In genomic region chr22:49039625-49040024, GRCh38 we compare ENCODE assay signal across 17 cellular contexts.
DNase-seq lines count a peak whose midpoint lies in the region; ATAC-seq, FAIRE-seq and TF ChIP-seq lines count a peak whose summit lies in the region.
"Had no signal": no experiment of that assay in that cellular context is flagged by ENCODE, and none has a peak within 500 bp of the region (broad histone marks: within the 10 kb centered on the region; RNA-seq: fewer than 3 reads in every experiment).

No MANE protein-coding gene starts in this region.

- H2BK12ac ChIP-seq in neuronal stem cell (ENCODE audit: low read length) = peak overlapping the region; percentile 34

- CTCF ChIA-PET in HepG2 (lab: Yijun Ruan, JAX; ENCODE audit: low intra/inter-chr PET ratio, low total read pairs) = no interaction called here

- H3K27me3 ChIP-seq in RWPE2 (ENCODE audit: insufficient read depth, poor library complexity, severe bottlenecking) = no peaks in the 10 kb centered on the region
- peaks cover 4 to 52% of the 10 kb centered on the region in 2 experiments for H3K27me3 ChIP-seq in HepG2 (ENCODE audit: control insufficient read depth in 1 of 2, insufficient read depth in 2 of 2, low read length in 2 of 2)
- no peaks in the 10 kb centered on the region for H3K27me3 ChIP-seq in neuronal stem cell (ENCODE audit: control insufficient read depth in 3 of 3, insufficient read depth in 3 of 3, low read depth in 1 of 3, low read length in 3 of 3)
- no peaks in the 10 kb centered on the region for H3K27me3 ChIP-seq in GM23338 (ENCODE audit: insufficient read depth)
- H3K27me3 ChIP-seq: BE2C had no signal

- DNase-seq in Ammon's horn (ENCODE audit: low spot score) (peak; percentile 31), RWPE2 (ENCODE audit: low spot score) (peak; percentile 17), HepG2 (ENCODE audit: low spot score) (peak; percentile 31), neuronal stem cell (ENCODE audit: low spot score) (no peak), GM23338 (ENCODE audit: low spot score) (no peak)
- no peak for DNase-seq in stimulated activated CD4-positive, alpha-beta T cell treated with anti-CD3 and anti-CD28 coated beads, Interleukin-4, amount 100 ng/mL, for 24 hours
- DNase-seq: BE2C; CD4-positive, alpha-beta memory T cell; DMS79 had no signal

- no peak overlapping the region for H2BK15ac ChIP-seq in neuronal stem cell (ENCODE audit: low read length)

- no peak overlapping the region for H3K14ac ChIP-seq in neuronal stem cell (ENCODE audit: low read length)

- no peak overlapping the region for H3K9ac ChIP-seq in HepG2 (ENCODE audit: insufficient read depth, low read depth, low read length)
- H3K9ac ChIP-seq in neuronal stem cell (ENCODE audit: low read depth, low read length, poor library complexity) = no peak overlapping the region

- H3K9me2 ChIP-seq in GM23338 (ENCODE audit: insufficient read depth) = no peaks in the 10 kb centered on the region

- H3F3A ChIP-seq in GM23338 (replicated peaks; ENCODE audit: low read depth) = no peaks in the 10 kb centered on the region

- H3K18ac ChIP-seq in neuronal stem cell (ENCODE audit: low read length) = peak overlapping the region; percentile 15

- H3K27ac ChIP-seq in RWPE2 (ENCODE audit: poor library complexity, severe bottlenecking) (no peak overlapping the region), HepG2 (ENCODE audit: extremely low read length, insufficient read depth, low read length) (no peak overlapping the region), neuronal stem cell (replicated peaks; ENCODE audit: low read length) (no peak overlapping the region), GM23338 (ENCODE audit: low read depth) (no peak overlapping the region)
- H3K27ac ChIP-seq: C4-2B had no signal

- H3K36me3 Mint-ChIP-seq in GM23338 (ENCODE audit: low read depth) = no peaks in the 10 kb centered on the region; the same call in 2 of the 3 replicates
- H3K36me3 Mint-ChIP-seq: CD4-positive, alpha-beta memory T cell; IgD-negative memory B cell had no signal

- H3K23ac ChIP-seq in neuronal stem cell (ENCODE audit: low read depth, low read length, poor library complexity) = peak overlapping the region; percentile 34

- 40% methylated on average over 1 of the region's 7 CpGs for WGBS in HepG2 (ENCODE audit: low lambda C conversion rate)
- WGBS in neuronal stem cell (ENCODE audit: extremely low coverage in 2 of 2, insufficient read length in 2 of 2, insufficient replicate concordance in 1 of 2), 2 donors = no CpG with 5 or more reads among the region's 7 CpGs

- peaks cover 5% of the 10 kb centered on the region for H3K9me3 Mint-ChIP-seq in GM23338
- H3K9me3 Mint-ChIP-seq: CD4-positive, alpha-beta memory T cell; IgD-negative memory B cell had no signal

- TF ChIP-seq POLR2A in HepG2 (IDR thresholded peaks at IDR 0.05; ENCODE audit: insufficient read depth in 1 of 2, low read depth in 2 of 2, low read length in 2 of 2) = no peak

- no peak overlapping the region for H4K91ac ChIP-seq in neuronal stem cell (ENCODE audit: low read depth, low read length, poor library complexity)

- no peak overlapping the region for H2AFZ ChIP-seq in HepG2 (ENCODE audit: low read length)
- no peak overlapping the region for H2AFZ ChIP-seq in neuronal stem cell (ENCODE audit: low read length)
- no peak overlapping the region for H2AFZ ChIP-seq in GM23338

- no peak for TF ChIP-seq RAD21 in HepG2 (CRISPR knock-in tag; IDR thresholded peaks at IDR 0.05)

- POLR2A ChIA-PET in HepG2 (lab: Yijun Ruan, JAX) = no interaction called here

- H3K27me3 Mint-ChIP-seq in GM23338 (ENCODE audit: insufficient read depth, low read depth, poor library complexity) = peaks cover 21% of the 10 kb centered on the region
- H3K27me3 Mint-ChIP-seq: IgD-negative memory B cell had no signal

- no peak overlapping the region for H3K4me3 Mint-ChIP-seq in GM23338
- H3K4me3 Mint-ChIP-seq: CD4-positive, alpha-beta memory T cell; IgD-negative memory B cell had no signal

- H4K8ac ChIP-seq in neuronal stem cell (ENCODE audit: low read depth, low read length) = no peak overlapping the region

- intact Hi-C loops in HepG2 (cut with micrococcal nuclease; ENCODE audit: unreplicated experiment) = no loop called here

- TF ChIP-seq CTCF in RWPE2 (IDR thresholded peaks at IDR 0.05; ENCODE audit: poor library complexity, severe bottlenecking) = no peak
- TF ChIP-seq CTCF in HepG2 (CRISPR knock-in tag; IDR thresholded peaks at IDR 0.05) = no peak
- no peak for TF ChIP-seq CTCF in GM23338 (conservative IDR thresholded peaks at IDR 0.05; ENCODE audit: low read depth in 2 of 2)

- no peak for ATAC-seq in RWPE2 (ENCODE audit: low read depth)
- peak; percentile 90 for ATAC-seq in HepG2
- no peak for ATAC-seq in HG02840 (IDR thresholded peaks at IDR 0.05; ENCODE audit: low FRiP score, unreplicated experiment)
- no peak for ATAC-seq in GM23338
- ATAC-seq: HCT116 had no signal

- no peak overlapping the region for H3K27ac Mint-ChIP-seq in GM23338
- H3K27ac Mint-ChIP-seq: CD4-positive, alpha-beta memory T cell; IgD-negative memory B cell had no signal

- no peaks in the 10 kb centered on the region for H3K36me3 ChIP-seq in RWPE2 (ENCODE audit: low read depth)
- no peaks in the 10 kb centered on the region for H3K36me3 ChIP-seq in HepG2 (replicated peaks in 1 of 2; ENCODE audit: control insufficient read depth in 1 of 2, insufficient read depth in 2 of 2, low read length in 2 of 2)
- H3K36me3 ChIP-seq in neuronal stem cell (replicated peaks in 1 of 2; ENCODE audit: control insufficient read depth in 2 of 2, insufficient read depth in 2 of 2, low read length in 2 of 2) = no peaks in the 10 kb centered on the region
- no peaks in the 10 kb centered on the region; the same call in 1 of the 2 replicates for H3K36me3 ChIP-seq in GM23338 (ENCODE audit: insufficient read depth)
- H3K36me3 ChIP-seq: BE2C had no signal

- H2BK120ac ChIP-seq in neuronal stem cell (ENCODE audit: low read depth, low read length) = peak overlapping the region; percentile 63

- H3K9me3 ChIP-seq in RWPE2 (ENCODE audit: severe bottlenecking) (no peaks in the 10 kb centered on the region), HepG2 (ENCODE audit: low read length) (no peaks in the 10 kb centered on the region), neuronal stem cell (replicated peaks in 1 of 2; ENCODE audit: control insufficient read depth in 2 of 2, insufficient read depth in 1 of 2, low read depth in 1 of 2, low read length in 2 of 2) (no peaks in the 10 kb centered on the region)
- H3K9me3 ChIP-seq: BE2C had no signal

- TF ChIP-seq EP300 in HepG2 (IDR thresholded peaks at IDR 0.05; ENCODE audit: low read depth in 2 of 2, low read length in 2 of 2) (no peak), HepG2 (CRISPR knock-in tag; IDR thresholded peaks at IDR 0.05; ENCODE audit: borderline replicate concordance) (no peak)

- BruUV-seq in HepG2 (replicated peaks; lab: Mats Ljungman, UMichigan) = no TSS peak

- no peak for FAIRE-seq in HepG2 (lab: Jason Lieb, UNC)
- FAIRE-seq: A204.1, G401.6, GM12891, H54 had no signal

- H3K4me1 Mint-ChIP-seq in GM23338 = peaks cover 6% of the 10 kb centered on the region
- H3K4me1 Mint-ChIP-seq: CD4-positive, alpha-beta memory T cell; IgD-negative memory B cell had no signal

- H3K4me1 ChIP-seq in RWPE2 (ENCODE audit: insufficient read depth, poor library complexity, severe bottlenecking) (no peaks in the 10 kb centered on the region), HepG2 (ENCODE audit: insufficient read depth, low read length) (peaks cover 12% of the 10 kb centered on the region), neuronal stem cell (ENCODE audit: control insufficient read depth in 2 of 2, insufficient read depth in 1 of 2, low read depth in 1 of 2, low read length in 2 of 2) (peaks cover 0 to 5% of the 10 kb centered on the region in 2 donors), GM23338 (ENCODE audit: insufficient read depth) (no peaks in the 10 kb centered on the region)
- H3K4me1 ChIP-seq: BE2C had no signal

- H4K20me1 ChIP-seq in HepG2 (ENCODE audit: insufficient read depth, low read length) = no peaks in the 10 kb centered on the region
- H4K20me1 ChIP-seq in GM23338 (replicated peaks; ENCODE audit: insufficient read depth) = no peaks in the 10 kb centered on the region

- no peak overlapping the region for H2BK5ac ChIP-seq in neuronal stem cell (ENCODE audit: low read length)

- no peaks in the 10 kb centered on the region for H3K79me1 ChIP-seq in neuronal stem cell (ENCODE audit: low read depth, low read length)

- H3K4me3 ChIP-seq in RWPE2 (ENCODE audit: severe bottlenecking) (no peak overlapping the region), HepG2 (replicated peaks in 1 of 3; ENCODE audit: insufficient read depth in 1 of 3, low read depth in 2 of 3, low read length in 3 of 3) (no peak overlapping the region), neuronal stem cell (ENCODE audit: low read length in 2 of 2) (no peak overlapping the region), GM23338 (no peak overlapping the region)

- H2AK5ac ChIP-seq in neuronal stem cell (ENCODE audit: low read depth, low read length) = no peak overlapping the region

- no peak overlapping the region for H3K4ac ChIP-seq in neuronal stem cell (ENCODE audit: low read length)

- H3K79me2 ChIP-seq in HepG2 (ENCODE audit: insufficient read depth, low read length) (no peaks in the 10 kb centered on the region), GM23338 (replicated peaks; ENCODE audit: insufficient read depth) (no peaks in the 10 kb centered on the region)

- H3K4me2 ChIP-seq in HepG2 (ENCODE audit: low read depth, low read length) (no peak overlapping the region), neuronal stem cell (ENCODE audit: insufficient read depth, low read length, poor library complexity, severe bottlenecking) (no peak overlapping the region), GM23338 (no peak overlapping the region)

- in situ Hi-C loops in HepG2 (cut with HindIII; ENCODE audit: extremely low pct_ligation_motif_present, low pct_unique_long_range_greater_than_20kb) = loop anchor here (5.0 kb wide), 1 partner anchor 268 kb away; no protein-coding TSS in a partner anchor

TF ChIP-seq in HepG2, 621 proteins besides CTCF, POLR2A, EP300 and RAD21 (continues in another document):
- TF ChIP-seq ARHGAP35 (CRISPR knock-in tag; IDR thresholded peaks at IDR 0.05; ENCODE audit: borderline replicate concordance) (no peak), HNF4G (IDR thresholded peaks at IDR 0.05; ENCODE audit: borderline replicate concordance, low read depth, low read length) (peak; percentile 31; the same call in 1 of the 2 replicates), HNF4G (CRISPR knock-in tag; IDR thresholded peaks at IDR 0.05; ENCODE audit: borderline replicate concordance, low read depth) (no peak), SNAI1 (CRISPR knock-in tag; IDR thresholded peaks at IDR 0.05; ENCODE audit: borderline replicate concordance) (no peak), ZSCAN25 (CRISPR knock-in tag; IDR thresholded peaks at IDR 0.05) (no peak)

TF ChIP-seq in GM23338, 12 proteins besides CTCF, POLR2A, EP300 and RAD21 (continues in another document):
- no peak for TF ChIP-seq ZNF114 (CRISPR knock-in tag; IDR thresholded peaks at IDR 0.05)
- TF ChIP-seq EZH2phosphoT487 (IDR thresholded peaks at IDR 0.05; ENCODE audit: unreplicated experiment) = no peak

Comparison
In these comparisons a context has a peak if more than half of its experiments do, and no peak if none do; other contexts are left out.
1. DNase-seq: peak in Ammon's horn (single experiment), RWPE2 (single experiment) and HepG2 (single experiment); none in neuronal stem cell (single experiment), stimulated activated CD4-positive, alpha-beta T cell treated with anti-CD3 and anti-CD28 coated beads, Interleukin-4, amount 100 ng/mL, for 24 hours (single experiment) and GM23338 (single experiment).